Comparison of ENCODE assay signal across 13 cellular contexts in the genomic region with DNA sequence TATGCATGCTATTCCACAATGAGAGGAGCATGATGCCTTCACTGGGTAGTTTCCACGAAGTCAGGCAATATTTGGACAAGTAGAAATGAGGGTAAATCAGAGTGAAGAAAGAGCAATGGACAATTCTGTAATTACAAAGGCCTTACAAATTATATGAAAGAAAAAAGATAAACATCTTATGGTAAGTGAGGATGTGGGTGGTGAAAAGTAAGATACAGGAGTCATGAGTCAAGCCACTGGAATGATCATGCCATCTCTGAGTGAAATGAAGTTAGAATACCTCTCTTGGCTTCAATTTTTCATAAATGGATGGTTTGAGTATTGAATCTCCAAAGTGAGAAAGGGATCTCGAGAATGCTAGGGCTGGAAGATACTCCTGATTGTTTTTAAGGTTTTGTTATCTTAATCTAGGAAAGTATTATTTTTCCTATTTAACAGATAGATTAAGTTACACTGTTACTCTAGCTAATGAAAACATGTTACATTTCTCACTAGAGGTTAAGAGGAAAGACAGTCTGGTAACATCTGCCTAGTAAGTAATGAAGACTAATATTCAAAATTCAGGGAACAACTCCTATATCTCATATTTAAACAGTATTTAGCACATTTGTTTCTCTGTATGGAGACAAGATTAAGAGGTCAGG. TPM values are rescaled to one million over a fixed set of nuclear protein-coding genes. Genes with fewer than 3 reads are reported as not detected.
DNase-seq lines count a peak whose midpoint lies in the region; ATAC-seq and TF ChIP-seq lines count a peak whose summit lies in the region.
"Had no signal": no experiment of that assay in that cellular context is flagged by ENCODE, and none has a peak within 500 bp of the region (broad histone marks: within the 10 kb centered on the region; RNA-seq: fewer than 3 reads in every experiment).

No MANE protein-coding gene starts in this region.

- no peak overlapping the region for H3K4me3 ChIP-seq in HEK293 (ENCODE audit: low read depth, low read length)
- H3K4me3 ChIP-seq in coronary artery = no peak overlapping the region

- no peak for ATAC-seq in activated T-helper 17 cell treated with anti-CD3 and anti-CD28 coated beads, Interleukin-2, amount 50 U/mL, for 72 hours (replicated peaks)
- no peak for ATAC-seq in HG03342 (IDR thresholded peaks at IDR 0.05; ENCODE audit: unreplicated experiment)

- TF ChIP-seq CTCF in HEK293 (tag by site-specific recombination; IDR thresholded peaks at IDR 0.05) = no peak
- no peak for TF ChIP-seq CTCF in coronary artery (IDR thresholded peaks at IDR 0.05)

- peaks cover 6% of the 10 kb centered on the region for H3K36me3 Mint-ChIP-seq in activated T-helper 17 cell treated with anti-CD3 and anti-CD28 coated beads, Interleukin-2, amount 50 U/mL, for 72 hours (ENCODE audit: low read depth)

- peaks cover 24% of the 10 kb centered on the region for H3K4me1 Mint-ChIP-seq in activated T-helper 17 cell treated with anti-CD3 and anti-CD28 coated beads, Interleukin-2, amount 50 U/mL, for 72 hours

- H3K27ac Mint-ChIP-seq in activated T-helper 17 cell treated with anti-CD3 and anti-CD28 coated beads, Interleukin-2, amount 50 U/mL, for 72 hours = no peak overlapping the region

- no peaks in the 10 kb centered on the region; a peak in 1 of 3 replicates for H3K36me3 ChIP-seq in HEK293 (ENCODE audit: control insufficient read depth in 2 of 2, insufficient read depth in 1 of 2, low read length in 2 of 2)

- peaks cover 21% of the 10 kb centered on the region for H3K27me3 Mint-ChIP-seq in activated T-helper 17 cell treated with anti-CD3 and anti-CD28 coated beads, Interleukin-2, amount 50 U/mL, for 72 hours

- H3K9me3 ChIP-seq in HEK293 (ENCODE audit: control insufficient read depth, insufficient read depth, low read depth, low read length) = no peaks in the 10 kb centered on the region

- H3K9me3 Mint-ChIP-seq in activated T-helper 17 cell treated with anti-CD3 and anti-CD28 coated beads, Interleukin-2, amount 50 U/mL, for 72 hours = no peaks in the 10 kb centered on the region

- H3K27ac ChIP-seq in HEK293 (ENCODE audit: extremely low read depth, low read depth, low read length) (no peak overlapping the region), coronary artery (no peak overlapping the region)
- H3K27ac ChIP-seq: dorsolateral prefrontal cortex had no signal

- H3K4me3 Mint-ChIP-seq in activated T-helper 17 cell treated with anti-CD3 and anti-CD28 coated beads, Interleukin-2, amount 50 U/mL, for 72 hours = peak overlapping the region; percentile 51

- CTCF ChIA-PET in HEK293 (lab: Yijun Ruan, JAX) = no interaction called here

- DNase-seq in AG08396 (ENCODE audit: low spot score) (peak; percentile 29), iris pigment epithelial cell (ENCODE audit: low read depth) (peak; percentile 64), coronary artery (ENCODE audit: low spot score) (no peak), mucosa of gallbladder (ENCODE audit: low spot score) (no peak)
- no peak for DNase-seq in activated CD4-positive, alpha-beta T cell treated with anti-CD3 and anti-CD28 coated beads, Interleukin-2, amount 50 U/mL, for 48 hours
- DNase-seq: activated T-cell treated with anti-CD3 and anti-CD28 coated beads, Interleukin-2, amount 50 U/mL, for 48 hours; C1 segment of cervical spinal cord; dorsolateral prefrontal cortex; NCI-H2029 treated with DMSO at 0.1 percent for 48 hours; stimulated activated CD4-positive, alpha-beta T cell treated with anti-CD3 and anti-CD28 coated beads, Interleukin-15, amount 100 ng/mL, for 24 hours had no signal

- H3K4me1 ChIP-seq in HEK293 (ENCODE audit: control insufficient read depth, insufficient read depth, low read length) = peaks cover 28% of the 10 kb centered on the region

- POLR2A ChIA-PET in HEK293 (lab: Yijun Ruan, JAX) = no interaction called here

TF ChIP-seq in HEK293, 187 proteins besides CTCF, POLR2A, EP300 and RAD21 (continues in another document):
- TF ChIP-seq PRDM1 (tag by site-specific recombination; IDR thresholded peaks at IDR 0.05) (0 out of 2 replicates have a peak, but pooled peaks have one; percentile 29), ZNF639 (tag by site-specific recombination; IDR thresholded peaks at IDR 0.05) (no peak), ZNF654 (tag by site-specific recombination; IDR thresholded peaks at IDR 0.05; ENCODE audit: low read depth) (no peak), ZNF239 (tag by site-specific recombination; IDR thresholded peaks at IDR 0.05) (no peak), ZNF138 (tag by site-specific recombination; IDR thresholded peaks at IDR 0.05; ENCODE audit: borderline replicate concordance) (no peak), SP7 (tag by site-specific recombination; IDR thresholded peaks at IDR 0.05) (no peak), ZNF561 (tag by site-specific recombination; IDR thresholded peaks at IDR 0.05; ENCODE audit: borderline replicate concordance) (no peak), PATZ1 (tag by site-specific recombination; IDR thresholded peaks at IDR 0.05) (no peak), ZNF341 (tag by site-specific recombination; IDR thresholded peaks at IDR 0.05; ENCODE audit: low read depth) (no peak), ZNF248 (tag by site-specific recombination; IDR thresholded peaks at IDR 0.05) (no peak), ZNF132 (tag by site-specific recombination; IDR thresholded peaks at IDR 0.05; ENCODE audit: borderline replicate concordance) (no peak), ZNF623 (tag by site-specific recombination; IDR thresholded peaks at IDR 0.05) (no peak), ZNF324 (tag by site-specific recombination; IDR thresholded peaks at IDR 0.05) (no peak), HOXA7 (CRISPR knock-in tag; IDR thresholded peaks at IDR 0.05; ENCODE audit: borderline replicate concordance) (no peak), EGR2 (tag by site-specific recombination; IDR thresholded peaks at IDR 0.05; ENCODE audit: low read depth) (0 out of 2 replicates have a peak, but pooled peaks have one; percentile 10), ZNF184 (tag by site-specific recombination; IDR thresholded peaks at IDR 0.05) (no peak), WT1 (tag by site-specific recombination; IDR thresholded peaks at IDR 0.05) (no peak), ZNF274 (IDR thresholded peaks at IDR 0.05; ENCODE audit: low read length) (no peak), ZNF274 (tag by site-specific recombination; IDR thresholded peaks at IDR 0.05; ENCODE audit: borderline replicate concordance) (no peak), GLIS1 (tag by site-specific recombination; IDR thresholded peaks at IDR 0.05) (0 out of 2 replicates have a peak, but pooled peaks have one; percentile 6), ZNF837 (tag by site-specific recombination; IDR thresholded peaks at IDR 0.05) (no peak), ZNF473 (tag by site-specific recombination; IDR thresholded peaks at IDR 0.05) (no peak), YY2 (tag by site-specific recombination; IDR thresholded peaks at IDR 0.05) (no peak), ZNF768 (tag by site-specific recombination; IDR thresholded peaks at IDR 0.05) (no peak), TCF7L2 (IDR thresholded peaks at IDR 0.05; ENCODE audit: borderline replicate concordance, low read depth, low read length) (no peak), ZNF366 (tag by site-specific recombination; conservative IDR thresholded peaks at IDR 0.05) (0 out of 2 replicates have a peak, but pooled peaks have one; percentile 33), ZNF174 (tag by site-specific recombination; IDR thresholded peaks at IDR 0.05) (no peak), ZBTB17 (tag by site-specific recombination; IDR thresholded peaks at IDR 0.05) (0 out of 2 replicates have a peak, but pooled peaks have one; percentile 13)

RNA-seq across cellular contexts. Expression of gene GALNT3, which starts 2.1 kb away (rescaled TPM):
- total RNA-seq in activated T-helper 17 cell treated with anti-CD3 and anti-CD28 coated beads, Interleukin-2, amount 50 U/mL, for 72 hours = 10 to 100 TPM in 1 of 2 donors, 1 to 10 TPM in 1; 8.9 to 10.8 TPM
- total RNA-seq in mucosa of gallbladder = 96.6 TPM

Comparison
In these comparisons a context has a peak if more than half of its experiments do, and no peak if none do; other contexts are left out.
1. DNase-seq: peak in AG08396 (single experiment) and iris pigment epithelial cell (single experiment); none in coronary artery (single experiment), activated CD4-positive, alpha-beta T cell treated with anti-CD3 and anti-CD28 coated beads, Interleukin-2, amount 50 U/mL, for 48 hours (0 of 2) and mucosa of gallbladder (single experiment).